25 cellular contexts compared by ENCODE assay signal in genomic region chr2:178084273-178084672, GRCh38.
"Had no signal": no experiment of that assay in that cellular context is flagged by ENCODE, and none has a peak within 500 bp of the region (broad histone marks: within the 10 kb centered on the region; RNA-seq: fewer than 3 reads in every experiment).

No MANE protein-coding gene starts in this region.

- FAIRE-seq: endothelial cell of umbilical vein, keratinocyte had no signal

- ATAC-seq: activated CD4-positive, alpha-beta T cell treated with anti-CD3 and anti-CD28 coated beads for 36 hours; activated CD8-positive, alpha-beta memory T cell treated with anti-CD3 and anti-CD28 coated beads, Interleukin-2, amount 10 ng/mL, durations not matched to agents 7 days and 5 days; activated CD8-positive, alpha-beta T cell treated with anti-CD3 and anti-CD28 coated beads, Interleukin-2, amount 10 ng/mL, durations not matched to agents 7 days and 5 days; activated naive CD4-positive, alpha-beta T cell treated with anti-CD3 and anti-CD28 coated beads, Interleukin-2, amount 50 U/mL, for 72 hours; activated T-cell treated with anti-CD3 and anti-CD28 coated beads, Interleukin-2, amount 50 U/mL, for 72 hours; body of pancreas; effector memory CD8-positive, alpha-beta T cell; gastroesophageal sphincter; left cardiac atrium; left ventricle myocardium superior; stimulated activated naive B cell treated with anti-CD40 and anti-IgM and Interleukin-4, amounts not matched to agents 10 μg/mL and 1 μg/mL and 100 μg/mL, for 72 hours had no signal

- DNase-seq: activated CD4-positive, alpha-beta T cell treated with anti-CD3 and anti-CD28 coated beads for 36 hours; activated CD4-positive, CD25-positive, alpha-beta regulatory T cell; activated CD8-positive, alpha-beta memory T cell treated with anti-CD3 and anti-CD28 coated beads, Interleukin-2, amount 10 ng/mL, durations not matched to agents 7 days and 5 days; activated CD8-positive, alpha-beta T cell treated with anti-CD3 and anti-CD28 coated beads, Interleukin-2, amount 10 ng/mL, durations not matched to agents 7 days and 5 days; activated naive CD4-positive, alpha-beta T cell; activated T-cell treated with anti-CD3 and anti-CD28 coated beads, Interleukin-2, amount 50 U/mL, for 72 hours; aorta; body of pancreas; cortex of kidney; effector memory CD8-positive, alpha-beta T cell; left cardiac atrium; left ventricle myocardium superior; retina; sigmoid colon; stimulated activated CD4-positive, alpha-beta T cell treated with anti-CD3 and anti-CD28 coated beads, Interleukin-15, amount 100 ng/mL, for 24 hours; stimulated activated CD4-positive, alpha-beta T cell treated with anti-CD3 and anti-CD28 coated beads, Interleukin-2, amount 100 ng/mL, for 24 hours; stimulated activated naive B cell treated with anti-CD40 and anti-IgM and Interleukin-4, amounts not matched to agents 10 μg/mL and 1 μg/mL and 100 μg/mL, for 72 hours had no signal

- H3K4me1 ChIP-seq: body of pancreas, esophagus muscularis mucosa, gastroesophageal sphincter, sigmoid colon, suprapubic skin, tibial nerve had no signal

- H3K9me3 ChIP-seq: body of pancreas, gastroesophageal sphincter, sigmoid colon, suprapubic skin had no signal

- H3K27me3 ChIP-seq: body of pancreas, esophagus muscularis mucosa, gastroesophageal sphincter, hepatocyte, sigmoid colon, suprapubic skin, tibial nerve had no signal

- H3K36me3 ChIP-seq: esophagus muscularis mucosa, gastroesophageal sphincter, sigmoid colon, suprapubic skin, tibial nerve had no signal

- H3K4me3 ChIP-seq: body of pancreas, esophagus muscularis mucosa, gastroesophageal sphincter, hepatocyte, sigmoid colon, suprapubic skin, tibial nerve had no signal
